Comparison of ENCODE assay signal across 20 cellular contexts in genomic region chr1:46657775-46658174, GRCh38. TPM values are rescaled to one million over a fixed set of nuclear protein-coding genes. Genes with fewer than 3 reads are reported as not detected.
DNase-seq lines count a peak whose midpoint lies in the region; ATAC-seq and TF ChIP-seq lines count a peak whose summit lies in the region.
"Had no signal": no experiment of that assay in that cellular context is flagged by ENCODE, and none has a peak within 500 bp of the region (broad histone marks: within the 10 kb centered on the region; RNA-seq: fewer than 3 reads in every experiment).

No MANE protein-coding gene starts in this region.

- H3K27me3 ChIP-seq in Caco-2 (replicated peaks; ENCODE audit: control insufficient read depth, insufficient read depth, low read length) (no peaks in the 10 kb centered on the region), foreskin keratinocyte (no peaks in the 10 kb centered on the region)
- H3K27me3 ChIP-seq: BLaER1 had no signal

- H3K36me3 ChIP-seq in Caco-2 (ENCODE audit: control insufficient read depth, insufficient read depth, low read length): no peaks in the 10 kb centered on the region

- peaks cover 6% of the 10 kb centered on the region for H3K9me3 Mint-ChIP-seq in activated CD4-positive, alpha-beta T cell treated with anti-CD3 and anti-CD28 coated beads, Interleukin-2, amount 10 ng/mL, durations not matched to agents 24 days and 14 days
- no peaks in the 10 kb centered on the region for H3K9me3 Mint-ChIP-seq in activated naive CD4-positive, alpha-beta T cell treated with anti-CD3 and anti-CD28 coated beads, Interleukin-2, amount 50 U/mL, for 24 hours
- peaks cover 7% of the 10 kb centered on the region for H3K9me3 Mint-ChIP-seq in activated T-helper 1 cell treated with anti-CD3 and anti-CD28 coated beads, Interleukin-12 subunit alpha, Interleukin-12 subunit beta, Interleukin-2, Interleukin-4 antibody, amounts not matched to agents 30 ng/mL and 10 ng/mL and 1 ng/mL, durations not matched to agents 14 hours and 24 hours and 36 hours
- H3K9me3 Mint-ChIP-seq in central memory CD8-positive, alpha-beta T cell: no peaks in the 10 kb centered on the region
- H3K9me3 Mint-ChIP-seq in Caco-2 (ENCODE audit: unreplicated experiment): no peaks in the 10 kb centered on the region

- H3K27ac Mint-ChIP-seq in activated CD4-positive, alpha-beta T cell treated with anti-CD3 and anti-CD28 coated beads, Interleukin-2, amount 10 ng/mL, durations not matched to agents 24 days and 14 days: peak overlapping the region; percentile 23
- H3K27ac Mint-ChIP-seq in activated naive CD4-positive, alpha-beta T cell treated with anti-CD3 and anti-CD28 coated beads, Interleukin-2, amount 50 U/mL, for 24 hours: peak overlapping the region; percentile 52
- peak overlapping the region; percentile 67 for H3K27ac Mint-ChIP-seq in activated T-helper 1 cell treated with anti-CD3 and anti-CD28 coated beads, Interleukin-12 subunit alpha, Interleukin-12 subunit beta, Interleukin-2, Interleukin-4 antibody, amounts not matched to agents 30 ng/mL and 10 ng/mL and 1 ng/mL, durations not matched to agents 14 hours and 24 hours and 36 hours
- peak overlapping the region; percentile 23 for H3K27ac Mint-ChIP-seq in central memory CD8-positive, alpha-beta T cell (ENCODE audit: low read depth)
- no peak overlapping the region for H3K27ac Mint-ChIP-seq in Caco-2 (ENCODE audit: unreplicated experiment)
- H3K27ac Mint-ChIP-seq: CD14-positive monocyte; CD4-positive, alpha-beta memory T cell had no signal

- H3K4me1 Mint-ChIP-seq in activated CD4-positive, alpha-beta T cell treated with anti-CD3 and anti-CD28 coated beads, Interleukin-2, amount 10 ng/mL, durations not matched to agents 24 days and 14 days: peaks cover 22% of the 10 kb centered on the region
- no peaks in the 10 kb centered on the region for H3K4me1 Mint-ChIP-seq in activated naive CD4-positive, alpha-beta T cell treated with anti-CD3 and anti-CD28 coated beads, Interleukin-2, amount 50 U/mL, for 24 hours
- peaks cover 36% of the 10 kb centered on the region for H3K4me1 Mint-ChIP-seq in activated T-helper 1 cell treated with anti-CD3 and anti-CD28 coated beads, Interleukin-12 subunit alpha, Interleukin-12 subunit beta, Interleukin-2, Interleukin-4 antibody, amounts not matched to agents 30 ng/mL and 10 ng/mL and 1 ng/mL, durations not matched to agents 14 hours and 24 hours and 36 hours (ENCODE audit: low read depth)
- peaks cover 8% of the 10 kb centered on the region for H3K4me1 Mint-ChIP-seq in central memory CD8-positive, alpha-beta T cell
- no peaks in the 10 kb centered on the region for H3K4me1 Mint-ChIP-seq in Caco-2 (ENCODE audit: low read depth, unreplicated experiment)
- H3K4me1 Mint-ChIP-seq: CD14-positive monocyte had no signal

- TF ChIP-seq CTCF in Caco-2 (IDR thresholded peaks at IDR 0.05; ENCODE audit: insufficient read depth in 1 of 2, low read depth in 1 of 2, low read length in 1 of 2, severe bottlenecking in 1 of 2, unreplicated experiment in 1 of 2): no peak
- TF ChIP-seq CTCF in foreskin keratinocyte (conservative IDR thresholded peaks at IDR 0.05): no peak

- no peak overlapping the region for H3K4me3 Mint-ChIP-seq in activated CD4-positive, alpha-beta T cell treated with anti-CD3 and anti-CD28 coated beads, Interleukin-2, amount 10 ng/mL, durations not matched to agents 24 days and 14 days
- no peak overlapping the region for H3K4me3 Mint-ChIP-seq in activated naive CD4-positive, alpha-beta T cell treated with anti-CD3 and anti-CD28 coated beads, Interleukin-2, amount 50 U/mL, for 24 hours
- no peak overlapping the region for H3K4me3 Mint-ChIP-seq in activated T-helper 1 cell treated with anti-CD3 and anti-CD28 coated beads, Interleukin-12 subunit alpha, Interleukin-12 subunit beta, Interleukin-2, Interleukin-4 antibody, amounts not matched to agents 30 ng/mL and 10 ng/mL and 1 ng/mL, durations not matched to agents 14 hours and 24 hours and 36 hours
- H3K4me3 Mint-ChIP-seq in central memory CD8-positive, alpha-beta T cell: no peak overlapping the region
- H3K4me3 Mint-ChIP-seq in Caco-2 (ENCODE audit: unreplicated experiment): no peak overlapping the region
- H3K4me3 Mint-ChIP-seq: CD14-positive monocyte; CD4-positive, alpha-beta memory T cell had no signal

- no peak for ATAC-seq in central memory CD8-positive, alpha-beta T cell (replicated peaks; ENCODE audit: extremely low read depth, poor library complexity, severe bottlenecking)
- ATAC-seq in foreskin keratinocyte: no peak

- H3K4me3 ChIP-seq in Caco-2 (ENCODE audit: low read depth, low read length): no peak overlapping the region
- H3K4me3 ChIP-seq: BLaER1, GM23248, HAP-1 had no signal

- CTCF ChIA-PET in Caco-2 (lab: Charles Lee): no interaction called here

- no peaks in the 10 kb centered on the region for H3K9me3 ChIP-seq in Caco-2
- H3K9me3 ChIP-seq: HAP-1 had no signal

- BruUV-seq in Caco-2 (replicated peaks; lab: Mats Ljungman, UMichigan): no TSS peak

- no peak overlapping the region for H3K27ac ChIP-seq in foreskin keratinocyte
- H3K27ac ChIP-seq: BLaER1, GM23248 had no signal

- POLR2A ChIA-PET in Caco-2 (lab: Charles Lee): no interaction called here

- no peaks in the 10 kb centered on the region for H3K4me1 ChIP-seq in Caco-2
- H3K4me1 ChIP-seq in foreskin keratinocyte: no peaks in the 10 kb centered on the region
- H3K4me1 ChIP-seq: BLaER1, HAP-1 had no signal

- no peaks in the 10 kb centered on the region for H3K27me3 Mint-ChIP-seq in activated CD4-positive, alpha-beta T cell treated with anti-CD3 and anti-CD28 coated beads, Interleukin-2, amount 10 ng/mL, durations not matched to agents 24 days and 14 days
- no peaks in the 10 kb centered on the region for H3K27me3 Mint-ChIP-seq in activated naive CD4-positive, alpha-beta T cell treated with anti-CD3 and anti-CD28 coated beads, Interleukin-2, amount 50 U/mL, for 24 hours
- H3K27me3 Mint-ChIP-seq in activated T-helper 1 cell treated with anti-CD3 and anti-CD28 coated beads, Interleukin-12 subunit alpha, Interleukin-12 subunit beta, Interleukin-2, Interleukin-4 antibody, amounts not matched to agents 30 ng/mL and 10 ng/mL and 1 ng/mL, durations not matched to agents 14 hours and 24 hours and 36 hours (ENCODE audit: insufficient read depth): no peaks in the 10 kb centered on the region
- no peaks in the 10 kb centered on the region for H3K27me3 Mint-ChIP-seq in central memory CD8-positive, alpha-beta T cell
- H3K27me3 Mint-ChIP-seq in Caco-2 (ENCODE audit: insufficient read depth, unreplicated experiment): no peaks in the 10 kb centered on the region
- H3K27me3 Mint-ChIP-seq: CD4-positive, alpha-beta memory T cell had no signal

- DNase-seq in activated CD4-positive, alpha-beta T cell treated with anti-CD3 and anti-CD28 coated beads, Interleukin-2, amount 10 ng/mL, durations not matched to agents 24 days and 14 days: no peak
- DNase-seq in activated CD4-positive, alpha-beta T cell treated with anti-CD3 and anti-CD28 coated beads for 48 hours: no peak
- DNase-seq in activated naive CD4-positive, alpha-beta T cell treated with anti-CD3 and anti-CD28 coated beads, Interleukin-2, amount 50 U/mL, for 16 hours: no peak
- DNase-seq in activated T-helper 1 cell treated with anti-CD3 and anti-CD28 coated beads, Interleukin-12 subunit alpha, Interleukin-12 subunit beta, Interleukin-2, Interleukin-4 antibody, amounts not matched to agents 30 ng/mL and 10 ng/mL and 1 ng/mL, durations not matched to agents 14 hours and 24 hours and 36 hours (ENCODE audit: low spot score): no peak
- no peak for DNase-seq in central memory CD8-positive, alpha-beta T cell (ENCODE audit: low spot score in 2 of 2)
- DNase-seq in Caco-2 (no peak), foreskin keratinocyte (no peak)
- DNase-seq: 8988T; Calu3; CD4-positive, alpha-beta memory T cell; DMS79 treated with DMSO at 0.1 percent for 48 hours; GF-D8; GM23248 had no signal

- peaks cover 40% of the 10 kb centered on the region for H3K36me3 Mint-ChIP-seq in activated CD4-positive, alpha-beta T cell treated with anti-CD3 and anti-CD28 coated beads, Interleukin-2, amount 10 ng/mL, durations not matched to agents 24 days and 14 days (ENCODE audit: low read depth)
- H3K36me3 Mint-ChIP-seq in activated naive CD4-positive, alpha-beta T cell treated with anti-CD3 and anti-CD28 coated beads, Interleukin-2, amount 50 U/mL, for 24 hours: peaks cover 27% of the 10 kb centered on the region
- peaks cover 36% of the 10 kb centered on the region for H3K36me3 Mint-ChIP-seq in activated T-helper 1 cell treated with anti-CD3 and anti-CD28 coated beads, Interleukin-12 subunit alpha, Interleukin-12 subunit beta, Interleukin-2, Interleukin-4 antibody, amounts not matched to agents 30 ng/mL and 10 ng/mL and 1 ng/mL, durations not matched to agents 14 hours and 24 hours and 36 hours (ENCODE audit: low read depth)
- peaks cover 27% of the 10 kb centered on the region for H3K36me3 Mint-ChIP-seq in central memory CD8-positive, alpha-beta T cell (ENCODE audit: insufficient read depth)
- no peaks in the 10 kb centered on the region for H3K36me3 Mint-ChIP-seq in Caco-2 (ENCODE audit: insufficient read depth, unreplicated experiment)

- intact Hi-C loops in activated CD4-positive, alpha-beta T cell treated with anti-CD3 and anti-CD28 coated beads, Interleukin-2, amount 10 ng/mL, durations not matched to agents 24 days and 14 days (cut with micrococcal nuclease): no loop called here
- intact Hi-C loops in activated T-helper 1 cell treated with anti-CD3 and anti-CD28 coated beads, Interleukin-12 subunit alpha, Interleukin-12 subunit beta, Interleukin-2, Interleukin-4 antibody, amounts not matched to agents 30 ng/mL and 10 ng/mL and 1 ng/mL, durations not matched to agents 14 hours and 24 hours and 36 hours (cut with micrococcal nuclease): no loop called here
- intact Hi-C loops in Caco-2 (cut with micrococcal nuclease; ENCODE audit: unreplicated experiment): no loop called here

RNA-seq across cellular contexts. Expression of gene ATPAF1, which starts 10.4 kb away (rescaled TPM):
- 41.6 and 43.1 TPM in 2 replicates for total RNA-seq in activated CD4-positive, alpha-beta T cell treated with anti-CD3 and anti-CD28 coated beads, Interleukin-2, amount 10 ng/mL, durations not matched to agents 24 days and 14 days
- total RNA-seq in activated T-helper 1 cell treated with anti-CD3 and anti-CD28 coated beads, Interleukin-12 subunit alpha, Interleukin-12 subunit beta, Interleukin-2, Interleukin-4 antibody, amounts not matched to agents 30 ng/mL and 10 ng/mL and 1 ng/mL, durations not matched to agents 14 hours and 24 hours and 36 hours: 40.9 and 46.3 TPM in 2 replicates
- total RNA-seq in Caco-2 (2022) (26.9 and 31.7 TPM in 2 replicates), foreskin keratinocyte (34.0 and 35.9 TPM in 2 replicates)
- 25.7 and 30.9 TPM in 2 replicates for polyA plus RNA-seq in foreskin keratinocyte

RNA-seq across cellular contexts. Expression of gene TEX38, which starts 13.9 kb away (rescaled TPM):
- total RNA-seq in activated CD4-positive, alpha-beta T cell treated with anti-CD3 and anti-CD28 coated beads, Interleukin-2, amount 10 ng/mL, durations not matched to agents 24 days and 14 days: not detected in 2 replicates
- 0.18 TPM in 1 of 2 replicates, not detected in the other for total RNA-seq in activated T-helper 1 cell treated with anti-CD3 and anti-CD28 coated beads, Interleukin-12 subunit alpha, Interleukin-12 subunit beta, Interleukin-2, Interleukin-4 antibody, amounts not matched to agents 30 ng/mL and 10 ng/mL and 1 ng/mL, durations not matched to agents 14 hours and 24 hours and 36 hours
- total RNA-seq in Caco-2 (2022) (not detected in 2 replicates), foreskin keratinocyte (not detected in 2 replicates)
- polyA plus RNA-seq in foreskin keratinocyte: not detected in 2 replicates
- total RNA-seq: A673; Calu3; CD4-positive, alpha-beta memory T cell; GM23248; H4 had no signal
- polyA plus RNA-seq: AG04450, CD14-positive monocyte had no signal

RNA-seq across cellular contexts. Expression of gene MOB3C, which starts 41.2 kb away (rescaled TPM):
- total RNA-seq in activated CD4-positive, alpha-beta T cell treated with anti-CD3 and anti-CD28 coated beads, Interleukin-2, amount 10 ng/mL, durations not matched to agents 24 days and 14 days: 15.0 and 17.8 TPM in 2 replicates
- 16.9 and 17.0 TPM in 2 replicates for total RNA-seq in activated T-helper 1 cell treated with anti-CD3 and anti-CD28 coated beads, Interleukin-12 subunit alpha, Interleukin-12 subunit beta, Interleukin-2, Interleukin-4 antibody, amounts not matched to agents 30 ng/mL and 10 ng/mL and 1 ng/mL, durations not matched to agents 14 hours and 24 hours and 36 hours
- 1.6 and 2.1 TPM in 2 replicates for total RNA-seq in Caco-2 (2022)
- 10.8 and 11.2 TPM in 2 replicates for total RNA-seq in foreskin keratinocyte
- 7.5 and 9.1 TPM in 2 replicates for polyA plus RNA-seq in foreskin keratinocyte

RNA-seq across cellular contexts. Expression of gene MKNK1, which starts 53.7 kb away (rescaled TPM):
- total RNA-seq in activated CD4-positive, alpha-beta T cell treated with anti-CD3 and anti-CD28 coated beads, Interleukin-2, amount 10 ng/mL, durations not matched to agents 24 days and 14 days: 41.8 and 42.5 TPM in 2 replicates
- 48.7 TPM in 2 replicates for total RNA-seq in activated T-helper 1 cell treated with anti-CD3 and anti-CD28 coated beads, Interleukin-12 subunit alpha, Interleukin-12 subunit beta, Interleukin-2, Interleukin-4 antibody, amounts not matched to agents 30 ng/mL and 10 ng/mL and 1 ng/mL, durations not matched to agents 14 hours and 24 hours and 36 hours
- total RNA-seq in Caco-2 (2022) (22.7 and 30.5 TPM in 2 replicates), foreskin keratinocyte (21.5 and 29.8 TPM in 2 replicates)
- 18.9 and 22.5 TPM in 2 replicates for polyA plus RNA-seq in foreskin keratinocyte
